ENCODE assay signal across 8 cellular contexts in genomic region chr22:23894710-23895598, GRCh38. TPM values are rescaled to one million over a fixed set of nuclear protein-coding genes. Genes with fewer than 3 reads are reported as not detected.
DNase-seq lines count a peak whose midpoint lies in the region; ATAC-seq and TF ChIP-seq lines count a peak whose summit lies in the region.

No MANE protein-coding gene starts in this region.

- peak; percentile 56 for ATAC-seq in sciatic nerve
- ATAC-seq in HG03378 (IDR thresholded peaks at IDR 0.05; ENCODE audit: unreplicated experiment), result no peak

- in situ Hi-C loops in astrocyte of the cerebellum (cut with HindIII; ENCODE audit: low sequenced_read_pairs), result no loop called here

- H3K4me3 ChIP-seq in HFF-Myc (replicated peaks; ENCODE audit: low read depth, low read length) (peak overlapping the region; percentile 76), astrocyte of the cerebellum (ENCODE audit: low read depth, low read length) (peak overlapping the region; percentile 59)

- intact Hi-C loops in sciatic nerve (cut with DNase I), result no loop called here

- TF ChIP-seq CTCF in HFF-Myc (IDR thresholded peaks at IDR 0.05; ENCODE audit: low read depth, low read length, missing control alignments), result peak; percentile 18
- TF ChIP-seq CTCF in astrocyte of the cerebellum (IDR thresholded peaks at IDR 0.05; ENCODE audit: low read depth, low read length, missing control alignments), result peak; percentile 41

- DNase-seq in EH (ENCODE audit: low read depth), result peak; percentile 78
- DNase-seq in HFF-Myc (ENCODE audit: extremely low read depth, low read depth), result no peak
- peak; percentile 59 for DNase-seq in NCI-H1105 treated with DMSO at 0.1 percent for 48 hours (lab: John Stamatoyannopoulos, UW)
- peak; percentile 32 for DNase-seq in T-helper 22 cell (ENCODE audit: low read depth)
- peak; percentile 51 for DNase-seq in astrocyte of the cerebellum (ENCODE audit: low read depth)
- peak in 40 of 51 donors; percentile 21 to 80 (median 58) for DNase-seq in hypothalamus (lab: John Stamatoyannopoulos, UW)
- DNase-seq in sciatic nerve (ENCODE audit: low spot score), result peak; percentile 79

RNA-seq across cellular contexts. Expression of gene MIF, which starts 0.8 kb away (rescaled TPM):
- 229 TPM for total RNA-seq in sciatic nerve

RNA-seq across cellular contexts. Expression of gene SLC2A11, which starts 37.3 kb away (rescaled TPM):
- 13.6 TPM for total RNA-seq in sciatic nerve

RNA-seq across cellular contexts. Expression of gene DERL3, which starts 56.1 kb away (rescaled TPM):
- total RNA-seq in sciatic nerve, result 2.7 TPM
